In genomic region chr12:51318846-51319570, GRCh38 we compare ENCODE assay signal across 9 cellular contexts. TPM values are rescaled to one million over a fixed set of nuclear protein-coding genes. Genes with fewer than 3 reads are reported as not detected.
DNase-seq lines count a peak whose midpoint lies in the region; ATAC-seq lines count a peak whose summit lies in the region.
"Had no signal": no experiment of that assay in that cellular context is flagged by ENCODE, and none has a peak within 500 bp of the region (broad histone marks: within the 10 kb centered on the region; RNA-seq: fewer than 3 reads in every experiment).

No MANE protein-coding gene starts in this region.

- peaks cover 51% of the 10 kb centered on the region for H3K36me3 Mint-ChIP-seq in CD4-positive, CD25-positive, alpha-beta regulatory T cell
- peaks cover 39% of the 10 kb centered on the region for H3K36me3 Mint-ChIP-seq in T-cell

- peaks cover 15 to 87% (median 58%) of the 10 kb centered on the region in 4 donors for H3K4me1 Mint-ChIP-seq in CD4-positive, CD25-positive, alpha-beta regulatory T cell
- peaks cover 82 to 84% (median 83%) of the 10 kb centered on the region in 3 donors for H3K4me1 Mint-ChIP-seq in T-cell

- CTCF ChIA-PET in T-cell (lab: Charles Lee), result interaction anchor here (0.6 to 2.4 kb wide), 9 partner anchors 11 to 101 kb away, joined by 3 to 16 read pairs (median 3); partner anchors contain the start of gene POU6F1 (in 1 of the 2)

- POLR2A ChIA-PET in T-cell (lab: Charles Lee), result interaction anchor here (0.5 to 2.1 kb wide), 7 partner anchors 8 to 258 kb away, joined by 3 to 6 read pairs (median 5); partner anchors contain the start of gene DAZAP2 (in 1 of the 2)

- peak overlapping the region; percentile 98 to 100 (median 99) for H3K4me3 Mint-ChIP-seq in CD4-positive, CD25-positive, alpha-beta regulatory T cell
- peak overlapping the region; percentile 76 to 96 (median 79) for H3K4me3 Mint-ChIP-seq in T-cell

- no peaks in the 10 kb centered on the region for H3K27me3 Mint-ChIP-seq in CD4-positive, CD25-positive, alpha-beta regulatory T cell
- H3K27me3 Mint-ChIP-seq in T-cell, result no peaks in the 10 kb centered on the region

- peak; percentile 90 to 91 for ATAC-seq in CD4-positive, CD25-positive, alpha-beta regulatory T cell (ENCODE audit: low read depth in 2 of 2)
- ATAC-seq in GM21390 (IDR thresholded peaks at IDR 0.05; ENCODE audit: unreplicated experiment) (peak; percentile 38), T-cell (replicated peaks in 1 of 4) (peak; percentile 85 to 89 (median 88)), esophagus mucosa (peak; percentile 57), HG02884 (IDR thresholded peaks at IDR 0.05; ENCODE audit: unreplicated experiment) (no peak), HG03196 (IDR thresholded peaks at IDR 0.05; ENCODE audit: unreplicated experiment) (no peak)

- H3K27ac ChIP-seq in CD4-positive, CD25-positive, alpha-beta regulatory T cell (ENCODE audit: insufficient read depth, low read length, poor library complexity, severe bottlenecking), result peak overlapping the region; percentile 95

- H3K9me3 ChIP-seq in CD4-positive, CD25-positive, alpha-beta regulatory T cell (ENCODE audit: control insufficient read depth in 2 of 2, low read length in 2 of 2), result no peaks in the 10 kb centered on the region

- H3K27ac Mint-ChIP-seq in CD4-positive, CD25-positive, alpha-beta regulatory T cell, result peak overlapping the region; percentile 88 to 100 (median 89)
- H3K27ac Mint-ChIP-seq in T-cell, result peak overlapping the region; percentile 98

- H3K9me3 Mint-ChIP-seq in CD4-positive, CD25-positive, alpha-beta regulatory T cell, result no peaks in the 10 kb centered on the region
- H3K9me3 Mint-ChIP-seq in T-cell, result no peaks in the 10 kb centered on the region

- H3K27me3 ChIP-seq in CD4-positive, CD25-positive, alpha-beta regulatory T cell (ENCODE audit: control insufficient read depth, insufficient read depth, low read length), result no peaks in the 10 kb centered on the region

- H3K4me3 ChIP-seq in CD4-positive, CD25-positive, alpha-beta regulatory T cell (ENCODE audit: low read depth, low read length), result peak overlapping the region; percentile 99

- peaks cover 86% of the 10 kb centered on the region for H3K4me1 ChIP-seq in CD4-positive, CD25-positive, alpha-beta regulatory T cell (ENCODE audit: control insufficient read depth, insufficient read depth, low read length, poor library complexity, severe bottlenecking)

- peaks cover 25% of the 10 kb centered on the region for H3K36me3 ChIP-seq in CD4-positive, CD25-positive, alpha-beta regulatory T cell (ENCODE audit: control insufficient read depth, insufficient read depth, low read length)

- peak; percentile 13 to 93 (median 70) for DNase-seq in CD4-positive, CD25-positive, alpha-beta regulatory T cell
- peak; percentile 18 to 73 (median 54) for DNase-seq in T-cell
- DNase-seq in NCI-H1436 treated with DMSO at 0.1 percent for 48 hours (lab: John Stamatoyannopoulos, UW), result no peak
- DNase-seq in epidermal melanocyte (ENCODE audit: insufficient read length, low spot score), result no peak

RNA-seq across cellular contexts. Expression of gene BIN2, which starts 5.0 kb away (rescaled TPM):
- 273 TPM for total RNA-seq in CD4-positive, CD25-positive, alpha-beta regulatory T cell
- polyA plus RNA-seq in CD4-positive, CD25-positive, alpha-beta regulatory T cell, result 100 to 1,000 TPM; 204 to 255 (median 228) TPM
- 100 to 1,000 TPM; 196 to 240 (median 202) TPM for total RNA-seq in T-cell
- 1.5 TPM for total RNA-seq in esophagus mucosa

RNA-seq across cellular contexts. Expression of gene CELA1, which starts 27.5 kb away (rescaled TPM):
- not detected for total RNA-seq in CD4-positive, CD25-positive, alpha-beta regulatory T cell
- polyA plus RNA-seq in CD4-positive, CD25-positive, alpha-beta regulatory T cell, result 1 to 10 TPM in 3 of 4 donors, under 1 TPM in 1; 0.25 to 2.0 (median 1.4) TPM
- total RNA-seq in T-cell (1 to 10 TPM in 2 of 5 donors, under 1 TPM in 3; 0.47 to 3.5 (median 0.88) TPM), esophagus mucosa (not detected)
- total RNA-seq: frontal cortex had no signal

RNA-seq across cellular contexts. Expression of gene SMAGP, which starts 48.8 kb away (rescaled TPM):
- 3.4 TPM for total RNA-seq in CD4-positive, CD25-positive, alpha-beta regulatory T cell
- 10 to 100 TPM in 2 of 4 donors, 1 to 10 TPM in 2; 5.7 to 13.5 (median 8.7) TPM for polyA plus RNA-seq in CD4-positive, CD25-positive, alpha-beta regulatory T cell
- 1 to 10 TPM; 3.2 to 5.3 (median 3.6) TPM for total RNA-seq in T-cell
- 96.2 TPM for total RNA-seq in esophagus mucosa

Comparison
In these comparisons a context has a peak if more than half of its experiments do, and no peak if none do; other contexts are left out.
1. ATAC-seq: peak in CD4-positive, CD25-positive, alpha-beta regulatory T cell (2 of 2), GM21390 (single experiment), T-cell (4 of 4) and esophagus mucosa (single experiment); none in HG02884 (single experiment) and HG03196 (single experiment).
2. DNase-seq: peak in CD4-positive, CD25-positive, alpha-beta regulatory T cell (3 of 3) and T-cell (34 of 34); none in NCI-H1436 treated with DMSO at 0.1 percent for 48 hours (single experiment) and epidermal melanocyte (single experiment).
3. RNA of gene BIN2, which starts 5.0 kb away (total RNA-seq): 273 TPM in CD4-positive, CD25-positive, alpha-beta regulatory T cell (single experiment) and 196 to 240 TPM in T-cell; 1.5 TPM in esophagus mucosa (single experiment); every median in the first group is over 10 times any median in the second.
4. RNA of gene SMAGP, which starts 48.8 kb away (total RNA-seq): 96.2 TPM in esophagus mucosa (single experiment); 3.2 to 5.3 TPM in T-cell and 3.4 TPM in CD4-positive, CD25-positive, alpha-beta regulatory T cell (single experiment); every median in the first group is over 10 times any median in the second.